Comparison of ENCODE assay signal across 10 cellular contexts in genomic region chr6:31945507-31946369, GRCh38. TPM values are rescaled to one million over a fixed set of nuclear protein-coding genes. Genes with fewer than 3 reads are reported as not detected.
DNase-seq lines count a peak whose midpoint lies in the region; ATAC-seq, FAIRE-seq and TF ChIP-seq lines count a peak whose summit lies in the region.
"Had no signal": no experiment of that assay in that cellular context is flagged by ENCODE, and none has a peak within 500 bp of the region (broad histone marks: within the 10 kb centered on the region; RNA-seq: fewer than 3 reads in every experiment).

TSS of gene CFB (plus strand) at chr6:31946095. CDS start at chr6:31946222, 127 bp downstream.

- WGBS in pancreas, 2 donors = 37 to 39% methylated on average over 11 of the region's 11 CpGs

- no peak within 1 kb of the TSS for H3K4me2 ChIP-seq in MM.1S (ENCODE audit: low read depth, low read length)

- peaks cover 10% of the 10 kb centered on the region for H3K4me1 Mint-ChIP-seq in activated CD4-positive, alpha-beta T cell treated with anti-CD3 and anti-CD28 coated beads, Interleukin-2, amount 10 ng/mL, durations not matched to agents 24 days and 14 days
- H3K4me1 Mint-ChIP-seq: mesothelial cell of epicardium had no signal

- no peaks in the 10 kb centered on the region for H3K27me3 ChIP-seq in pancreas
- H3K27me3 ChIP-seq in MM.1S (replicated peaks; ENCODE audit: insufficient read depth, low read length) = peaks cover 35% of the 10 kb centered on the region

- peaks cover 3% of the 10 kb centered on the region for H3K27me3 Mint-ChIP-seq in activated CD4-positive, alpha-beta T cell treated with anti-CD3 and anti-CD28 coated beads, Interleukin-2, amount 10 ng/mL, durations not matched to agents 24 days and 14 days

- H3K4me3 Mint-ChIP-seq in activated CD4-positive, alpha-beta T cell treated with anti-CD3 and anti-CD28 coated beads, Interleukin-2, amount 10 ng/mL, durations not matched to agents 24 days and 14 days = no peak within 1 kb of the TSS
- H3K4me3 Mint-ChIP-seq: mesothelial cell of epicardium, T-cell had no signal

- no peak within 1 kb of the TSS for H3K9ac ChIP-seq in MM.1S (ENCODE audit: low read length)

- H3K79me2 ChIP-seq in MM.1S (ENCODE audit: low read length) = no peaks in the 10 kb centered on the region

- H4K20me1 ChIP-seq in MM.1S (ENCODE audit: insufficient read depth, low read length) = no peaks in the 10 kb centered on the region

- H3K36me3 ChIP-seq in pancreas (no peaks in the 10 kb centered on the region), MM.1S (replicated peaks; ENCODE audit: insufficient read depth, low read length) (no peaks in the 10 kb centered on the region)

- no peak within 1 kb of the TSS for H3K27ac Mint-ChIP-seq in activated CD4-positive, alpha-beta T cell treated with anti-CD3 and anti-CD28 coated beads, Interleukin-2, amount 10 ng/mL, durations not matched to agents 24 days and 14 days
- H3K27ac Mint-ChIP-seq: mesothelial cell of epicardium had no signal

- H3K4me3 ChIP-seq in pancreas (peak within 1 kb of the TSS in 2 of 4 donors; percentile 2 to 42), MM.1S (ENCODE audit: low read length) (no peak within 1 kb of the TSS)

- no peaks in the 10 kb centered on the region for H3K9me2 ChIP-seq in MM.1S (replicated peaks; ENCODE audit: insufficient read depth, low read length)

- CTCF ChIA-PET in GM10248 (lab: Yijun Ruan, JAX) = interaction anchor here (1.2 kb wide), 3 partner anchors 12 to 347 kb away, joined by 3 to 5 read pairs (median 3); no protein-coding TSS in a partner anchor

- peak; percentile 17 for DNase-seq in Ammon's horn (ENCODE audit: low spot score)
- peak; percentile 85 for DNase-seq in RPMI7951 (ENCODE audit: low read depth)
- peak; percentile 83 for DNase-seq in fibroblast of gingiva (ENCODE audit: low read depth)
- peak; percentile 69 to 87 (median 77) for DNase-seq in pancreas
- no peak for DNase-seq in GM10248 (ENCODE audit: extremely low spot score)
- DNase-seq in NCI-H748 (lab: John Stamatoyannopoulos, UW; ENCODE audit: unreplicated experiment) = no peak
- no peak for DNase-seq in MM.1S
- no peak for DNase-seq in activated CD4-positive, alpha-beta T cell treated with anti-CD3 and anti-CD28 coated beads, Interleukin-2, amount 10 ng/mL, durations not matched to agents 24 days and 14 days
- DNase-seq: T-cell had no signal

- POLR2A ChIA-PET in GM10248 (lab: Yijun Ruan, JAX) = no interaction called here

- FAIRE-seq in pancreas (lab: Jason Lieb, UNC) = no peak

- no peaks in the 10 kb centered on the region for H3K9me3 Mint-ChIP-seq in activated CD4-positive, alpha-beta T cell treated with anti-CD3 and anti-CD28 coated beads, Interleukin-2, amount 10 ng/mL, durations not matched to agents 24 days and 14 days
- H3K9me3 Mint-ChIP-seq: mesothelial cell of epicardium, T-cell had no signal

- H3F3A ChIP-seq in MM.1S (ENCODE audit: insufficient read depth, low read length) = no peaks in the 10 kb centered on the region

- H3K27ac ChIP-seq in pancreas = peak within 1 kb of the TSS; percentile 51 to 85 (median 70)
- no peak within 1 kb of the TSS for H3K27ac ChIP-seq in MM.1S (ENCODE audit: low read length)

- peaks cover 2% of the 10 kb centered on the region for H3K36me3 Mint-ChIP-seq in activated CD4-positive, alpha-beta T cell treated with anti-CD3 and anti-CD28 coated beads, Interleukin-2, amount 10 ng/mL, durations not matched to agents 24 days and 14 days (ENCODE audit: low read depth)
- H3K36me3 Mint-ChIP-seq: mesothelial cell of epicardium, T-cell had no signal

- H3K4me1 ChIP-seq in pancreas (peaks cover 0 to 9% (median 0%) of the 10 kb centered on the region in 3 donors), MM.1S (ENCODE audit: low read length) (peaks cover 4% of the 10 kb centered on the region; the same call in 1 of the 2 replicates)

- TF ChIP-seq CTCF in pancreas (IDR thresholded peaks at IDR 0.05) = no peak
- TF ChIP-seq CTCF in GM10248 (IDR thresholded peaks at IDR 0.05; ENCODE audit: control extremely low read depth, extremely low read depth, low read depth, missing control alignments) = no peak
- TF ChIP-seq CTCF in MM.1S (IDR thresholded peaks at IDR 0.05; ENCODE audit: low read length) = no peak

- H3K9me3 ChIP-seq in pancreas (no peaks in the 10 kb centered on the region), MM.1S (replicated peaks; ENCODE audit: insufficient read depth, low read length) (no peaks in the 10 kb centered on the region)

- intact Hi-C loops in pancreas (cut with DNase I) = no loop called here
- intact Hi-C loops in activated CD4-positive, alpha-beta T cell treated with anti-CD3 and anti-CD28 coated beads, Interleukin-2, amount 10 ng/mL, durations not matched to agents 24 days and 14 days (cut with micrococcal nuclease) = no loop called here

- H2AFZ ChIP-seq in MM.1S (ENCODE audit: low read length) = no peak within 1 kb of the TSS

- ATAC-seq in pancreas = peak; percentile 79 to 91 (median 86)
- ATAC-seq: T-cell had no signal

RNA-seq across cellular contexts. Expression of gene CFB, which starts in this region (rescaled TPM):
- 0.72 and 1.8 TPM in 2 replicates for total RNA-seq in RPMI7951 (2014; rRNA removed; shearing (Covaris generic))
- total RNA-seq in pancreas = 100 to 1,000 TPM in 2 of 6 donors, 10 to 100 TPM in 4; 23.4 to 330 (median 57.1) TPM
- polyA plus RNA-seq in pancreas = 100 to 1,000 TPM; 101 to 117 TPM
- 0.17 TPM in 1 of 2 replicates, not detected in the other for total RNA-seq in activated CD4-positive, alpha-beta T cell treated with anti-CD3 and anti-CD28 coated beads, Interleukin-2, amount 10 ng/mL, durations not matched to agents 24 days and 14 days

Comparison
In these comparisons a context has a peak if more than half of its experiments do, and no peak if none do; other contexts are left out.
1. DNase-seq: peak in Ammon's horn (single experiment), RPMI7951 (single experiment), fibroblast of gingiva (single experiment) and pancreas (6 of 6); none in GM10248 (single experiment), NCI-H748 (single experiment), MM.1S (single experiment) and activated CD4-positive, alpha-beta T cell treated with anti-CD3 and anti-CD28 coated beads, Interleukin-2, amount 10 ng/mL, durations not matched to agents 24 days and 14 days (single experiment).